1 cellular context compared by ENCODE assay signal in the genomic region with DNA sequence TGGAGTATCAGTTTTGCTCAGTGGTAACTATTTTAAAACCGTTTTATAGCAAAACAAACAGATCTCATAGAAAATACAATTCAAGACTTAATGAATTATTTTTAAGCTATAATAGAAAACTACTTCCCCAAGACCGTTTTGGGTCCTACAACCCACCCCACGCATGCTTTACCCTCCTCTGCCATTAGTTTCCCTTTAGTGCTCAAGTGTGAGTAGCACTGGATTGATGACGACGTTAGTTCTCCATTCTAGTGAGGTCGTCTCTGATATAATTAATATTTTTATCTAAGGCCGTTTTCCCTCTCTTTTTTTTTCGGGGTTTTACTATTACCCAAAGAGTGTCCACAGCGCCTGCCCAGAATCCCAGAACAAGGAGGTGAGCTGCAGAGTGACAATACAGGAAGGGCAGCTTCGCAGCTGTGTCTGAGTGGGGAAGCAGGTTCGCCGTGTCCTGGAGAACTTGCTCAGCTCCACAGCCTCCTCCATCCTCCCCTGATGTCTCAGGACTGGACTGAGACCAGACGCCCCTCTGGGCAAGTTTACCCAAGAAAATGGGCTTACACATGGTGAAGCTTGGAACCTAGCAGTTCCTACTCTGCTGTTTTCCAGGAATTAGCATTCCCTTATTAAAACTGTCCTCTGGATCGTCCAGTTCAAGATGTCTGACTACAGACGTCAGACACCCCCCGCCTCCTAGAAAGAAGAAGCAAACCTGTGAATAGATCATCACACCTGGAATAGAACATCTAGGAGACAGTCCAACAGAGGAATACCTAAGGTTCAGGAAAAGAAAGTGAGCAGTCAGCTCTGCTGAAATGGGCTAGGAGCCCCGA.
TF ChIP-seq lines count a peak whose summit lies in the region.

No MANE protein-coding gene starts in this region.

TF ChIP-seq in GM23338, 12 proteins besides CTCF, POLR2A, EP300 and RAD21:
- TF ChIP-seq, protein P1, sequence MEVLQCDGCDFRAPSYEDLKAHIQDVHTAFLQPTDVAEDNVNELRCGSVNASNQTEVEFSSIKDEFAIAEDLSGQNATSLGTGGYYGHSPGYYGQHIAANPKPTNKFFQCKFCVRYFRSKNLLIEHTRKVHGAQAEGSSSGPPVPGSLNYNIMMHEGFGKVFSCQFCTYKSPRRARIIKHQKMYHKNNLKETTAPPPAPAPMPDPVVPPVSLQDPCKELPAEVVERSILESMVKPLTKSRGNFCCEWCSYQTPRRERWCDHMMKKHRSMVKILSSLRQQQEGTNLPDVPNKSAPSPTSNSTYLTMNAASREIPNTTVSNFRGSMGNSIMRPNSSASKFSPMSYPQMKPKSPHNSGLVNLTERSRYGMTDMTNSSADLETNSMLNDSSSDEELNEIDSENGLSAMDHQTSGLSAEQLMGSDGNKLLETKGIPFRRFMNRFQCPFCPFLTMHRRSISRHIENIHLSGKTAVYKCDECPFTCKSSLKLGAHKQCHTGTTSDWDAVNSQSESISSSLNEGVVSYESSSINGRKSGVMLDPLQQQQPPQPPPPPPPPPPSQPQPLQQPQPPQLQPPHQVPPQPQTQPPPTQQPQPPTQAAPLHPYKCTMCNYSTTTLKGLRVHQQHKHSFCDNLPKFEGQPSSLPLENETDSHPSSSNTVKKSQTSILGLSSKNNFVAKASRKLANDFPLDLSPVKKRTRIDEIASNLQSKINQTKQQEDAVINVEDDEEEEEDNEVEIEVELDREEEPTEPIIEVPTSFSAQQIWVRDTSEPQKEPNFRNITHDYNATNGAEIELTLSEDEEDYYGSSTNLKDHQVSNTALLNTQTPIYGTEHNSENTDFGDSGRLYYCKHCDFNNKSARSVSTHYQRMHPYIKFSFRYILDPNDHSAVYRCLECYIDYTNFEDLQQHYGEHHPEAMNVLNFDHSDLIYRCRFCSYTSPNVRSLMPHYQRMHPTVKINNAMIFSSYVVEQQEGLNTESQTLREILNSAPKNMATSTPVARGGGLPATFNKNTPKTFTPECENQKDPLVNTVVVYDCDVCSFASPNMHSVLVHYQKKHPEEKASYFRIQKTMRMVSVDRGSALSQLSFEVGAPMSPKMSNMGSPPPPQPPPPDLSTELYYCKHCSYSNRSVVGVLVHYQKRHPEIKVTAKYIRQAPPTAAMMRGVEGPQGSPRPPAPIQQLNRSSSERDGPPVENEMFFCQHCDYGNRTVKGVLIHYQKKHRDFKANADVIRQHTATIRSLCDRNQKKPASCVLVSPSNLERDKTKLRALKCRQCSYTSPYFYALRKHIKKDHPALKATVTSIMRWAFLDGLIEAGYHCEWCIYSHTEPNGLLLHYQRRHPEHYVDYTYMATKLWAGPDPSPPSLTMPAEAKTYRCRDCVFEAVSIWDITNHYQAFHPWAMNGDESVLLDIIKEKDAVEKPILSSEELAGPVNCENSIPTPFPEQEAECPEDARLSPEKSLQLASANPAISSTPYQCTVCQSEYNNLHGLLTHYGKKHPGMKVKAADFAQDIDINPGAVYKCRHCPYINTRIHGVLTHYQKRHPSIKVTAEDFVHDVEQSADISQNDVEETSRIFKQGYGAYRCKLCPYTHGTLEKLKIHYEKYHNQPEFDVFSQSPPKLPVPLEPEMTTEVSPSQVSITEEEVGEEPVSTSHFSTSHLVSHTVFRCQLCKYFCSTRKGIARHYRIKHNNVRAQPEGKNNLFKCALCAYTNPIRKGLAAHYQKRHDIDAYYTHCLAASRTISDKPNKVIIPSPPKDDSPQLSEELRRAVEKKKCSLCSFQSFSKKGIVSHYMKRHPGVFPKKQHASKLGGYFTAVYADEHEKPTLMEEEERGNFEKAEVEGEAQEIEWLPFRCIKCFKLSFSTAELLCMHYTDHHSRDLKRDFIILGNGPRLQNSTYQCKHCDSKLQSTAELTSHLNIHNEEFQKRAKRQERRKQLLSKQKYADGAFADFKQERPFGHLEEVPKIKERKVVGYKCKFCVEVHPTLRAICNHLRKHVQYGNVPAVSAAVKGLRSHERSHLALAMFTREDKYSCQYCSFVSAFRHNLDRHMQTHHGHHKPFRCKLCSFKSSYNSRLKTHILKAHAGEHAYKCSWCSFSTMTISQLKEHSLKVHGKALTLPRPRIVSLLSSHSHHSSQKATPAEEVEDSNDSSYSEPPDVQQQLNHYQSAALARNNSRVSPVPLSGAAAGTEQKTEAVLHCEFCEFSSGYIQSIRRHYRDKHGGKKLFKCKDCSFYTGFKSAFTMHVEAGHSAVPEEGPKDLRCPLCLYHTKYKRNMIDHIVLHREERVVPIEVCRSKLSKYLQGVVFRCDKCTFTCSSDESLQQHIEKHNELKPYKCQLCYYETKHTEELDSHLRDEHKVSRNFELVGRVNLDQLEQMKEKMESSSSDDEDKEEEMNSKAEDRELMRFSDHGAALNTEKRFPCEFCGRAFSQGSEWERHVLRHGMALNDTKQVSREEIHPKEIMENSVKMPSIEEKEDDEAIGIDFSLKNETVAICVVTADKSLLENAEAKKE (CRISPR knock-in tag; IDR thresholded peaks at IDR 0.05) = no peak
- TF ChIP-seq NANOG (IDR thresholded peaks at IDR 0.05; ENCODE audit: borderline replicate concordance) (no peak), STAT1 (IDR thresholded peaks at IDR 0.05; ENCODE audit: unreplicated experiment) (no peak), EZH2 (IDR thresholded peaks at IDR 0.05; ENCODE audit: low read depth, unreplicated experiment) (no peak), ZNF114 (CRISPR knock-in tag; IDR thresholded peaks at IDR 0.05) (no peak)
